ENCODE assay signal across 3 cellular contexts in genomic region chr11:92688416-92688815, GRCh38.
"Had no signal": no experiment of that assay in that cellular context is flagged by ENCODE, and none has a peak within 500 bp of the region (broad histone marks: within the 10 kb centered on the region; RNA-seq: fewer than 3 reads in every experiment).

No MANE protein-coding gene starts in this region.

- DNase-seq: GDM1, GF-D8 had no signal

- ATAC-seq: GM12878 had no signal

- H3K4me3 ChIP-seq: GM12878 had no signal
